Comparison of ENCODE assay signal across 21 cellular contexts in genomic region chr9:119117409-119117808, GRCh38.
"Had no signal": no experiment of that assay in that cellular context is flagged by ENCODE, and none has a peak within 500 bp of the region (broad histone marks: within the 10 kb centered on the region; RNA-seq: fewer than 3 reads in every experiment).

No MANE protein-coding gene starts in this region.

- DNase-seq: dermis blood vessel endothelial cell; dorsolateral prefrontal cortex; effector CD4-positive, alpha-beta T cell; effector memory CD4-positive, alpha-beta T cell; foreskin keratinocyte; heart left ventricle; hypothalamus; immature natural killer cell; islet precursor cell; kidney; kidney glomerular epithelial cell; left cardiac atrium; left ventricle myocardium superior; lower lobe of right lung; mesenchymal stem cell; mucosa of descending colon; naive B cell had no signal

- H3K4me1 ChIP-seq: esophagus muscularis mucosa, foreskin keratinocyte, gastroesophageal sphincter, heart left ventricle, lower lobe of right lung had no signal

- H3K27ac ChIP-seq: coronary artery, dorsolateral prefrontal cortex, esophagus muscularis mucosa, foreskin keratinocyte, gastroesophageal sphincter, heart left ventricle, hepatocyte, lower lobe of right lung had no signal

- H3K36me3 ChIP-seq: esophagus muscularis mucosa, gastroesophageal sphincter, heart left ventricle, lower lobe of right lung had no signal

- H3K4me3 ChIP-seq: coronary artery, dorsolateral prefrontal cortex, esophagus muscularis mucosa, gastroesophageal sphincter, heart left ventricle, hepatocyte, lower lobe of right lung, mucosa of descending colon had no signal

- H3K27me3 ChIP-seq: dorsolateral prefrontal cortex, foreskin keratinocyte, gastroesophageal sphincter, heart left ventricle, hepatocyte had no signal

- H3K9me3 ChIP-seq: esophagus muscularis mucosa, gastroesophageal sphincter, heart left ventricle, lower lobe of right lung, mucosa of descending colon had no signal

- ATAC-seq: foreskin keratinocyte, gastroesophageal sphincter, heart left ventricle, left ventricle myocardium superior, lower lobe of right lung, mucosa of descending colon had no signal
